ENCODE assay signal across 19 cellular contexts in genomic region chr3:15756505-15756904, GRCh38.
"Had no signal": no experiment of that assay in that cellular context is flagged by ENCODE, and none has a peak within 500 bp of the region (broad histone marks: within the 10 kb centered on the region; RNA-seq: fewer than 3 reads in every experiment).

No MANE protein-coding gene starts in this region.

- H3K9me3 ChIP-seq: adrenal gland, esophagus squamous epithelium, left lung, right atrium auricular region, suprapubic skin had no signal

- ATAC-seq: activated CD8-positive, alpha-beta T cell treated with anti-CD3 and anti-CD28 coated beads for 36 hours; left lung; natural killer cell; stimulated activated naive CD8-positive, alpha-beta T cell treated with anti-CD3 and anti-CD28 coated beads, Interleukin-15, Interleukin-2, amounts not matched to agents 100 U/mL and 50 U/mL, for 24 hours had no signal

- H3K27me3 ChIP-seq: adrenal gland, esophagus squamous epithelium, left lung, right atrium auricular region, suprapubic skin had no signal

- H3K4me1 ChIP-seq: adrenal gland, esophagus squamous epithelium had no signal

- H3K4me3 ChIP-seq: adrenal gland, esophagus squamous epithelium, left lung, right atrium auricular region, suprapubic skin had no signal

- DNase-seq: activated B cell treated with CpG ODN at 0.5 μM for 24 hours; activated CD4-positive, alpha-beta T cell treated with anti-CD3 and anti-CD28 coated beads for 48 hours; activated CD8-positive, alpha-beta T cell treated with anti-CD3 and anti-CD28 coated beads for 36 hours; activated effector memory CD4-positive, alpha-beta T cell treated with anti-CD3 and anti-CD28 coated beads, Interleukin-2, amount 50 U/mL, for 16 hours; activated T-cell treated with anti-CD3 and anti-CD28 coated beads, Interleukin-2, amount 50 U/mL, for 48 hours; adrenal gland; esophagus squamous epithelium; left lung; mammary epithelial cell; natural killer cell; nucleus accumbens; stimulated activated CD4-positive, alpha-beta T cell treated with anti-CD3 and anti-CD28 coated beads, Interleukin-15, amount 100 ng/mL, for 24 hours; stimulated activated CD4-positive, alpha-beta T cell treated with anti-CD3 and anti-CD28 coated beads, Interleukin-4, amount 100 ng/mL, for 4 hours; stimulated activated CD8-positive, alpha-beta memory T cell treated with anti-CD3 and anti-CD28 coated beads, Interleukin-4, amount 100 ng/mL, for 48 hours; stimulated activated naive CD8-positive, alpha-beta T cell treated with anti-CD3 and anti-CD28 coated beads, Interleukin-15, Interleukin-2, amounts not matched to agents 100 U/mL and 50 U/mL, for 24 hours; trophoblast cell had no signal

- H3K36me3 ChIP-seq: adrenal gland, right atrium auricular region had no signal

- H3K27ac ChIP-seq: adrenal gland, esophagus squamous epithelium, left lung, right atrium auricular region, suprapubic skin had no signal

- FAIRE-seq: keratinocyte had no signal
